Comparison of ENCODE assay signal across 13 cellular contexts in the genomic region with DNA sequence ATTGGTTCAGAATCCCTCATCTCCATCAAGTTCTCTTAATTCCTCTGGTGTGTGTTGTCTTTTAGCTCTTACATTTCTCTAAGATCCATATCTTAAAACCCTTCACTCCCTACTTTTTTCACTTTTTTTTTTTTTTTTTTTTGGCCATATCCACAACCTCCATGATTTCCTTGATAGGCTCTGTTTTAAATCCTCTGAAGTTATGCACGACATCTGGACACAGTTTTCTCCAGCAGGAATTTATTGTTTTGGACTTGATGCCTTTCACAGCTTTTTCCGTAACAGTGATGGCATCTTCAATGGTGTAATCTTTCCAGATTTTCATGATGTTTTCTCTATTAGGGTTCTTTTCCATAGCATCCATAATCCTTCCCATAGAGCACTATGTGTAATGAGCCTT. TPM values are rescaled to one million over a fixed set of nuclear protein-coding genes. Genes with fewer than 3 reads are reported as not detected.
DNase-seq lines count a peak whose midpoint lies in the region; ATAC-seq and TF ChIP-seq lines count a peak whose summit lies in the region.
"Had no signal": no experiment of that assay in that cellular context is flagged by ENCODE, and none has a peak within 500 bp of the region (broad histone marks: within the 10 kb centered on the region; RNA-seq: fewer than 3 reads in every experiment).

No MANE protein-coding gene starts in this region.

- WGBS in HUES64 = 96% methylated on average over 2 of the region's 2 CpGs

- no peaks in the 10 kb centered on the region for H3K27me3 Mint-ChIP-seq in stimulated activated memory B cell treated with anti-CD40 and anti-IgM and Interleukin-4, amounts not matched to agents 10 μg/mL and 1 μg/mL and 100 μg/mL, for 72 hours

- peaks cover 17% of the 10 kb centered on the region for H3K36me3 Mint-ChIP-seq in stimulated activated memory B cell treated with anti-CD40 and anti-IgM and Interleukin-4, amounts not matched to agents 10 μg/mL and 1 μg/mL and 100 μg/mL, for 72 hours

- peaks cover 38% of the 10 kb centered on the region for H3K4me1 ChIP-seq in HUES64 (ENCODE audit: insufficient read depth, low read length)
- H3K4me1 ChIP-seq in lower lobe of right lung = peaks cover 51% of the 10 kb centered on the region

- intact Hi-C loops in posterior cingulate gyrus (cut with DNase I) = no loop called here
- intact Hi-C loops in lower lobe of right lung (cut with DNase I) = no loop called here

- peak overlapping the region; percentile 1; the same call in 1 of the 2 replicates for H3K9ac ChIP-seq in HUES64 (ENCODE audit: low read depth, low read length)
- H3K9ac ChIP-seq: BLaER1 treated with 17β-estradiol and CSF1 and Interleukin-3, amounts not matched to agents 10 nM and 100 nM had no signal

- H3K4me3 ChIP-seq in HUES64 (ENCODE audit: low read length) (no peak overlapping the region), lower lobe of right lung (no peak overlapping the region)
- H3K4me3 ChIP-seq: BLaER1 treated with 17β-estradiol and CSF1 and Interleukin-3, amounts not matched to agents 10 nM and 100 nM; ovary had no signal

- H3K36me3 ChIP-seq in HUES64 (ENCODE audit: insufficient read depth, low read length) = no peaks in the 10 kb centered on the region
- no peaks in the 10 kb centered on the region for H3K36me3 ChIP-seq in lower lobe of right lung
- H3K36me3 ChIP-seq: ovary had no signal

- no peak overlapping the region for H3K4me3 Mint-ChIP-seq in stimulated activated memory B cell treated with anti-CD40 and anti-IgM and Interleukin-4, amounts not matched to agents 10 μg/mL and 1 μg/mL and 100 μg/mL, for 72 hours
- H3K4me3 Mint-ChIP-seq: immature natural killer cell had no signal

- H3K9me3 ChIP-seq in HUES64 (ENCODE audit: insufficient read depth, low read depth, low read length) (no peaks in the 10 kb centered on the region), lower lobe of right lung (no peaks in the 10 kb centered on the region)
- H3K9me3 ChIP-seq: ovary had no signal

- DNase-seq in DMS 273 treated with DMSO at 0.1 percent for 48 hours (lab: John Stamatoyannopoulos, UW) (peak; percentile 62), fibroblast of gingiva (ENCODE audit: low read depth) (peak; percentile 22), posterior cingulate gyrus (no peak), lower lobe of right lung (no peak)
- DNase-seq: DND-41, immature natural killer cell, ovary, small intestine, substantia nigra had no signal

- H3K27ac ChIP-seq in HUES64 (ENCODE audit: low read depth, low read length) (no peak overlapping the region; the same call in 1 of the 2 replicates), lower lobe of right lung (no peak overlapping the region)
- H3K27ac ChIP-seq: BLaER1 treated with 17β-estradiol and CSF1 and Interleukin-3, amounts not matched to agents 10 nM and 100 nM; ovary had no signal

- H3K9me3 Mint-ChIP-seq in stimulated activated memory B cell treated with anti-CD40 and anti-IgM and Interleukin-4, amounts not matched to agents 10 μg/mL and 1 μg/mL and 100 μg/mL, for 72 hours = no peaks in the 10 kb centered on the region
- H3K9me3 Mint-ChIP-seq: immature natural killer cell had no signal

- TF ChIP-seq CTCF in lower lobe of right lung (IDR thresholded peaks at IDR 0.05) = no peak

- ATAC-seq in stimulated activated memory B cell treated with anti-CD40 and anti-IgM and Interleukin-4, amounts not matched to agents 10 μg/mL and 1 μg/mL and 100 μg/mL, for 72 hours = no peak
- ATAC-seq in HG02938 (IDR thresholded peaks at IDR 0.05; ENCODE audit: unreplicated experiment) (no peak), lower lobe of right lung (no peak)

- peak overlapping the region; percentile 23 for H3K27ac Mint-ChIP-seq in stimulated activated memory B cell treated with anti-CD40 and anti-IgM and Interleukin-4, amounts not matched to agents 10 μg/mL and 1 μg/mL and 100 μg/mL, for 72 hours

- H3K4me1 Mint-ChIP-seq in stimulated activated memory B cell treated with anti-CD40 and anti-IgM and Interleukin-4, amounts not matched to agents 10 μg/mL and 1 μg/mL and 100 μg/mL, for 72 hours = peaks cover 81% of the 10 kb centered on the region

- no peaks in the 10 kb centered on the region for H3K27me3 ChIP-seq in HUES64 (ENCODE audit: insufficient read depth, low read length)
- H3K27me3 ChIP-seq in lower lobe of right lung (ENCODE audit: low read depth) = no peaks in the 10 kb centered on the region
- H3K27me3 ChIP-seq: BLaER1 treated with 17β-estradiol and CSF1 and Interleukin-3, amounts not matched to agents 10 nM and 100 nM; ovary had no signal

RNA-seq across cellular contexts. Expression of gene NCOA3, which starts 57.0 kb away (rescaled TPM):
- polyA plus RNA-seq in HUES64 (2013, experiment 1 of 2) = 8.6 TPM
- polyA plus RNA-seq in HUES64 (2013, experiment 2 of 2) = 9.0 TPM
- 42.1 TPM for total RNA-seq in lower lobe of right lung

Comparison
In these comparisons a context has a peak if more than half of its experiments do, and no peak if none do; other contexts are left out.
1. DNase-seq: peak in DMS 273 treated with DMSO at 0.1 percent for 48 hours (single experiment) and fibroblast of gingiva (single experiment); none in posterior cingulate gyrus (0 of 10) and lower lobe of right lung (single experiment).